Comparison of ENCODE assay signal across 8 cellular contexts in genomic region chr3:3799173-3800075, GRCh38. TPM values are rescaled to one million over a fixed set of nuclear protein-coding genes. Genes with fewer than 3 reads are reported as not detected.
DNase-seq lines count a peak whose midpoint lies in the region; ATAC-seq, FAIRE-seq and TF ChIP-seq lines count a peak whose summit lies in the region.

Gene LRRN1 (plus strand): TSS chr3:3799431. CDS start chr3:3844642, 45,211 bp downstream.

- peak; percentile 50 for TF ChIP-seq RAD21 in neural cell (conservative IDR thresholded peaks at IDR 0.05)

- H4K20me1 ChIP-seq in neural cell (ENCODE audit: insufficient read depth) = no peaks in the 10 kb centered on the region

- DNase-seq in NCI-H1694 treated with DMSO at 0.1 percent for 48 hours (lab: John Stamatoyannopoulos, UW) (peak; percentile 27), germinal center (ENCODE audit: low spot score) (peak; percentile 66), suprapubic skin (ENCODE audit: low spot score in 2 of 2) (peak in 1 of 2 donors; percentile 78), GM19239 (ENCODE audit: insufficient read length, low spot score) (no peak)
- peak; percentile 63 for DNase-seq in activated T-cell treated with anti-CD3 and anti-CD28 coated beads, Interleukin-2, amount 50 U/mL, for 1 hour

- TF ChIP-seq CTCF in neural cell (IDR thresholded peaks at IDR 0.05; ENCODE audit: poor library complexity, severe bottlenecking) = peak; percentile 47
- no peak for TF ChIP-seq CTCF in suprapubic skin (IDR thresholded peaks at IDR 0.05)

- no peak for FAIRE-seq in GM19239 (lab: Jason Lieb, UNC)

- ATAC-seq in GM21381 (IDR thresholded peaks at IDR 0.05; ENCODE audit: unreplicated experiment) = peak; percentile 46
- ATAC-seq in HG02938 (IDR thresholded peaks at IDR 0.05; ENCODE audit: unreplicated experiment) = no peak

- H3K36me3 ChIP-seq in neural cell (ENCODE audit: insufficient read depth, low read length) (no peaks in the 10 kb centered on the region), suprapubic skin (no peaks in the 10 kb centered on the region)

- peaks cover 39% of the 10 kb centered on the region for H3K79me2 ChIP-seq in neural cell (replicated peaks; ENCODE audit: insufficient read depth, low read length)

- H3K9ac ChIP-seq in neural cell (ENCODE audit: low read length) = peak within 1 kb of the TSS; percentile 82

- H3K27me3 ChIP-seq in neural cell (ENCODE audit: insufficient read depth, low read depth, low read length) (no peaks in the 10 kb centered on the region), suprapubic skin (peaks cover 9% of the 10 kb centered on the region)

- H3K9me3 ChIP-seq in neural cell (ENCODE audit: low read length) (no peaks in the 10 kb centered on the region), suprapubic skin (no peaks in the 10 kb centered on the region)

- under 1% methylated on average over 52 of the region's 102 CpGs for WGBS in suprapubic skin

- H3K9me2 ChIP-seq in neural cell (ENCODE audit: insufficient read depth, low read length) = no peaks in the 10 kb centered on the region

- peak; percentile 33 for TF ChIP-seq EP300 in neural cell (conservative IDR thresholded peaks at IDR 0.05; ENCODE audit: poor library complexity, severe bottlenecking)
- TF ChIP-seq EP300 in suprapubic skin (IDR thresholded peaks at IDR 0.05) = no peak

- peak within 1 kb of the TSS; percentile 30 for H3K4me2 ChIP-seq in neural cell (ENCODE audit: low read length)

- peaks cover 32% of the 10 kb centered on the region for H3K4me1 ChIP-seq in suprapubic skin

- H3K27ac ChIP-seq in neural cell (ENCODE audit: low read length) (peak within 1 kb of the TSS; percentile 70), suprapubic skin (no peak within 1 kb of the TSS)

- peak within 1 kb of the TSS; percentile 56 for H2AFZ ChIP-seq in neural cell (ENCODE audit: low read depth, low read length)

- H3F3A ChIP-seq in neural cell (ENCODE audit: insufficient read depth, low read length, poor library complexity, severe bottlenecking) = no peaks in the 10 kb centered on the region

- no peak for TF ChIP-seq POLR2A in suprapubic skin (IDR thresholded peaks at IDR 0.05)

- H3K4me3 ChIP-seq in neural cell (ENCODE audit: low read length) = peak within 1 kb of the TSS; percentile 87
- H3K4me3 ChIP-seq in suprapubic skin = peak within 1 kb of the TSS; percentile 81

TF ChIP-seq in neural cell, 6 proteins besides CTCF, POLR2A, EP300 and RAD21:
- peak; percentile 46 for TF ChIP-seq REST (IDR thresholded peaks at IDR 0.05; ENCODE audit: borderline replicate concordance)
- TF ChIP-seq TAF1 (IDR thresholded peaks at IDR 0.05; ENCODE audit: low read depth) = peak; percentile 90
- peak; percentile 88 for TF ChIP-seq POLR2AphosphoS5 (IDR thresholded peaks at IDR 0.05)
- peak; percentile 60 for TF ChIP-seq SMC3 (conservative IDR thresholded peaks at IDR 0.05; ENCODE audit: poor library complexity)
- no peak for TF ChIP-seq EZH2 (IDR thresholded peaks at IDR 0.05; ENCODE audit: borderline replicate concordance, insufficient read depth, low read length, poor library complexity, severe bottlenecking)
- peak; percentile 72 for TF ChIP-seq MXI1 (conservative IDR thresholded peaks at IDR 0.05; ENCODE audit: poor library complexity, severe bottlenecking)

RNA-seq across cellular contexts. Expression of gene LRRN1, which starts in this region (rescaled TPM):
- 24.5 and 25.8 TPM in 2 replicates for polyA plus RNA-seq in neural cell
- polyA minus RNA-seq in neural cell = 41.6 and 46.1 TPM in 2 replicates
- 1 to 10 TPM; 1.1 to 7.5 (median 4.4) TPM for total RNA-seq in suprapubic skin
